Comparison of ENCODE assay signal across 8 cellular contexts in the genomic region with DNA sequence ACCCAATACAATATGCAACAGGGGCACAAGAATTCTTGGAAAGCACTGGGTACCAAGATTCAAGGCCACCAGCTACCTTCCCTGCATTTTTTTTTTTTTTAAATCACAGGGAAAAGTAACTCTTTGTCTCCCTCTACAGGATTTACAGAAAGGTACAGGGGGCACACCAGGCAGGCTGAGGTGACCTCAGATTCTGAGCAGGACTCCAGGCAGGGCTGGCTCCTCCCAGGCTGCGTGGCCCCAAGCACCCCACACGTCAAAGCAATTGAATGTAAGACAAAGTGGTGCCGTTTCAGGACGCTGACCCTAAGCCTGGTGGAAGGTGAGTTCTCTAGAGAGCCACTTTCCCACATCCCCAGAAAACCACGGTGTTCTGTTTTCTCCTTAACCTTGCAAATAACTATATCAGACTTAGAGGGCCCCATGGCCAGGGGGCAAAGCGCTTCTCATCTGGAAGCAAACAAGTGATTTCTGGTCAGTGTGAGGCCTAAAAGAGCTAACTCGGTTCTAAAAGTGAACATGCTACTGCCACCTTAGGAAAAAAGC.
DNase-seq lines count a peak whose midpoint lies in the region; ATAC-seq and TF ChIP-seq lines count a peak whose summit lies in the region.

No MANE protein-coding gene starts in this region.

- no peak overlapping the region for H3K27ac Mint-ChIP-seq in CD4-positive, CD25-positive, alpha-beta regulatory T cell
- no peak overlapping the region for H3K27ac Mint-ChIP-seq in natural killer cell treated with Interleukin-12 subunit alpha and Interleukin-12 subunit beta and Interleukin-15 and Interleukin-18, amount 100 ng/mL, for 72 hours

- no peak overlapping the region for H3K4me3 Mint-ChIP-seq in CD4-positive, CD25-positive, alpha-beta regulatory T cell
- H3K4me3 Mint-ChIP-seq in natural killer cell treated with Interleukin-12 subunit alpha and Interleukin-12 subunit beta and Interleukin-15 and Interleukin-18, amount 100 ng/mL, for 72 hours: no peak overlapping the region

- no peak for TF ChIP-seq POLR2A in esophagus squamous epithelium (IDR thresholded peaks at IDR 0.05)

- no peak for ATAC-seq in CD4-positive, CD25-positive, alpha-beta regulatory T cell (ENCODE audit: low read depth in 2 of 2)
- peak; percentile 57 for ATAC-seq in GM18498 (IDR thresholded peaks at IDR 0.05; ENCODE audit: unreplicated experiment)
- ATAC-seq in natural killer cell treated with Interleukin-12 subunit alpha and Interleukin-12 subunit beta and Interleukin-15 and Interleukin-18, amount 100 ng/mL, for 72 hours: peak; percentile 73 to 84
- no peak for ATAC-seq in GM21723 (IDR thresholded peaks at IDR 0.05; ENCODE audit: unreplicated experiment)

- H3K4me3 ChIP-seq in CD4-positive, CD25-positive, alpha-beta regulatory T cell (ENCODE audit: low read depth, low read length): no peak overlapping the region
- H3K4me3 ChIP-seq in LNCaP clone FGC (ENCODE audit: low read depth, low read length) (no peak overlapping the region), esophagus squamous epithelium (no peak overlapping the region)

- no peak overlapping the region for H3K27ac ChIP-seq in CD4-positive, CD25-positive, alpha-beta regulatory T cell (ENCODE audit: insufficient read depth, low read length, poor library complexity, severe bottlenecking)
- H3K27ac ChIP-seq in esophagus squamous epithelium (peak overlapping the region in 2 of 4 donors; percentile 21 to 30), substantia nigra (ENCODE audit: low read depth, low read length, poor library complexity, severe bottlenecking) (no peak overlapping the region)

- peak in 2 of 3 donors; percentile 10 to 37 for DNase-seq in CD4-positive, CD25-positive, alpha-beta regulatory T cell
- DNase-seq in LNCaP clone FGC (ENCODE audit: low read depth) (peak; percentile 13), UCSD-AML1 (lab: John Stamatoyannopoulos, UW; ENCODE audit: unreplicated experiment) (peak; percentile 20), esophagus squamous epithelium (lab: John Stamatoyannopoulos, UW) (no peak), substantia nigra (lab: John Stamatoyannopoulos, UW) (no peak)
- no peak for DNase-seq in natural killer cell treated with Interleukin-12 subunit alpha and Interleukin-12 subunit beta and Interleukin-15 and Interleukin-18, amount 100 ng/mL, for 72 hours (ENCODE audit: low spot score)

- no peaks in the 10 kb centered on the region for H3K27me3 Mint-ChIP-seq in CD4-positive, CD25-positive, alpha-beta regulatory T cell
- peaks cover 0 to 2% of the 10 kb centered on the region in 2 donors for H3K27me3 Mint-ChIP-seq in natural killer cell treated with Interleukin-12 subunit alpha and Interleukin-12 subunit beta and Interleukin-15 and Interleukin-18, amount 100 ng/mL, for 72 hours

- TF ChIP-seq CTCF in LNCaP clone FGC (IDR thresholded peaks at IDR 0.05; ENCODE audit: control insufficient read depth, extremely low read depth, insufficient read depth) (peak; percentile 73), esophagus squamous epithelium (IDR thresholded peaks at IDR 0.05) (peak; percentile 43 to 81 (median 62))

- no peaks in the 10 kb centered on the region for H3K27me3 ChIP-seq in CD4-positive, CD25-positive, alpha-beta regulatory T cell (ENCODE audit: control insufficient read depth, insufficient read depth, low read length)
- peaks cover 0 to 43% (median 0%) of the 10 kb centered on the region in 4 donors for H3K27me3 ChIP-seq in esophagus squamous epithelium

- no peaks in the 10 kb centered on the region for H3K4me1 ChIP-seq in CD4-positive, CD25-positive, alpha-beta regulatory T cell (ENCODE audit: control insufficient read depth, insufficient read depth, low read length, poor library complexity, severe bottlenecking)
- peaks cover 0 to 19% (median 7%) of the 10 kb centered on the region in 3 donors for H3K4me1 ChIP-seq in esophagus squamous epithelium

- intact Hi-C loops in esophagus squamous epithelium (cut with DNase I): loop anchor here (10.0 kb wide), 1 partner anchor 813 kb away; no protein-coding TSS in a partner anchor

- H3K9me3 Mint-ChIP-seq in CD4-positive, CD25-positive, alpha-beta regulatory T cell: no peaks in the 10 kb centered on the region
- no peaks in the 10 kb centered on the region for H3K9me3 Mint-ChIP-seq in natural killer cell treated with Interleukin-12 subunit alpha and Interleukin-12 subunit beta and Interleukin-15 and Interleukin-18, amount 100 ng/mL, for 72 hours

- no peaks in the 10 kb centered on the region for H3K36me3 Mint-ChIP-seq in CD4-positive, CD25-positive, alpha-beta regulatory T cell
- no peaks in the 10 kb centered on the region for H3K36me3 Mint-ChIP-seq in natural killer cell treated with Interleukin-12 subunit alpha and Interleukin-12 subunit beta and Interleukin-15 and Interleukin-18, amount 100 ng/mL, for 72 hours

- no peaks in the 10 kb centered on the region for H3K4me1 Mint-ChIP-seq in CD4-positive, CD25-positive, alpha-beta regulatory T cell
- H3K4me1 Mint-ChIP-seq in natural killer cell treated with Interleukin-12 subunit alpha and Interleukin-12 subunit beta and Interleukin-15 and Interleukin-18, amount 100 ng/mL, for 72 hours (ENCODE audit: low read depth in 2 of 2): peaks cover 0 to 2% of the 10 kb centered on the region in 2 donors

- WGBS in esophagus squamous epithelium, 2 donors: 38 to 49% methylated on average over 5 to 7 of the region's 7 CpGs

- no peaks in the 10 kb centered on the region for H3K9me3 ChIP-seq in CD4-positive, CD25-positive, alpha-beta regulatory T cell (ENCODE audit: control insufficient read depth in 2 of 2, low read length in 2 of 2)
- no peaks in the 10 kb centered on the region for H3K9me3 ChIP-seq in esophagus squamous epithelium

- H3K36me3 ChIP-seq in CD4-positive, CD25-positive, alpha-beta regulatory T cell (ENCODE audit: control insufficient read depth, insufficient read depth, low read length): no peaks in the 10 kb centered on the region
- peaks cover 0 to 31% (median 0%) of the 10 kb centered on the region in 3 donors for H3K36me3 ChIP-seq in esophagus squamous epithelium

Comparison
In these comparisons a context has a peak if more than half of its experiments do, and no peak if none do; other contexts are left out.
1. ATAC-seq: peak in GM18498 (single experiment) and natural killer cell treated with Interleukin-12 subunit alpha and Interleukin-12 subunit beta and Interleukin-15 and Interleukin-18, amount 100 ng/mL, for 72 hours (2 of 2); none in CD4-positive, CD25-positive, alpha-beta regulatory T cell (0 of 2) and GM21723 (single experiment).
2. DNase-seq: peak in CD4-positive, CD25-positive, alpha-beta regulatory T cell (2 of 3), LNCaP clone FGC (single experiment) and UCSD-AML1 (single experiment); none in esophagus squamous epithelium (single experiment), natural killer cell treated with Interleukin-12 subunit alpha and Interleukin-12 subunit beta and Interleukin-15 and Interleukin-18, amount 100 ng/mL, for 72 hours (single experiment) and substantia nigra (0 of 49).